ENCODE assay signal across 1 cellular context in genomic region chr14:54555651-54556050, GRCh38.
TF ChIP-seq lines count a peak whose summit lies in the region.

No MANE protein-coding gene starts in this region.

TF ChIP-seq in H1, 55 proteins besides CTCF, POLR2A, EP300 and RAD21:
- TF ChIP-seq KDM4A (IDR thresholded peaks at IDR 0.05; ENCODE audit: low read depth, low read length, severe bottlenecking), result no peak
- TF ChIP-seq TCF12 (IDR thresholded peaks at IDR 0.05; ENCODE audit: low read depth, low read length), result no peak
- TF ChIP-seq TBP (IDR thresholded peaks at IDR 0.05; ENCODE audit: low read depth, low read length), result no peak
- no peak for TF ChIP-seq HDAC2 (IDR thresholded peaks at IDR 0.05; ENCODE audit: borderline replicate concordance in 1 of 2, low read depth in 2 of 2, low read length in 2 of 2)
- no peak for TF ChIP-seq CREB1 (IDR thresholded peaks at IDR 0.05)
